ENCODE assay signal across 27 cellular contexts in genomic region chr5:101904736-101905135, GRCh38.
"Had no signal": no experiment of that assay in that cellular context is flagged by ENCODE, and none has a peak within 500 bp of the region (broad histone marks: within the 10 kb centered on the region; RNA-seq: fewer than 3 reads in every experiment).

No MANE protein-coding gene starts in this region.

- H3K27me3 ChIP-seq: gastrocnemius medialis, ovary, stomach had no signal

- DNase-seq: activated CD4-positive, CD25-positive, alpha-beta regulatory T cell treated with anti-CD3 and anti-CD28 coated beads, Interleukin-2, amount 50 U/mL, for 72 hours; activated CD8-positive, alpha-beta memory T cell treated with anti-CD3 and anti-CD28 coated beads for 24 hours; activated CD8-positive, alpha-beta memory T cell treated with anti-CD3 and anti-CD28 coated beads, Interleukin-2, amount 50 U/mL, for 48 hours; activated effector memory CD4-positive, alpha-beta T cell treated with Interleukin-2 at 50 U/mL for 16 hours; activated naive CD4-positive, alpha-beta T cell treated with anti-CD3 and anti-CD28 coated beads, Interleukin-2, amount 10 ng/mL, durations not matched to agents 7 days and 5 days; activated naive CD8-positive, alpha-beta T cell treated with anti-CD3 and anti-CD28 coated beads, Interleukin-2, amount 50 U/mL, for 24 hours; activated T-cell treated with anti-CD3 and anti-CD28 coated beads, Interleukin-2, amount 50 U/mL, for 48 hours; anterior cingulate cortex; caudate nucleus; effector memory CD8-positive, alpha-beta T cell; gastrocnemius medialis; immature natural killer cell; left ventricle myocardium superior; mucosa of descending colon; naive B cell; ovary; psoas muscle; stimulated activated CD4-positive, alpha-beta T cell treated with anti-CD3 and anti-CD28 coated beads, Interleukin-4, amount 100 ng/mL, for 1 hour; stomach; T-helper 2 cell had no signal

- H3K27ac ChIP-seq: epithelial cell of prostate, gastrocnemius medialis, ovary, psoas muscle, stomach, VCaP had no signal

- ATAC-seq: activated naive CD8-positive, alpha-beta T cell treated with anti-CD3 and anti-CD28 coated beads, Interleukin-2, amount 50 U/mL, for 24 hours; effector memory CD8-positive, alpha-beta T cell; gastrocnemius medialis; left ventricle myocardium superior; mucosa of descending colon; psoas muscle; sciatic nerve; stimulated activated effector memory CD8-positive, alpha-beta T cell treated with anti-CD3 and anti-CD28 coated beads, Interleukin-12 subunit alpha, Interleukin-12 subunit beta, amount 100 ng/mL, for 72 hours had no signal

- H3K4me2 ChIP-seq: smooth muscle cell had no signal

- H3K36me3 ChIP-seq: gastrocnemius medialis, ovary, stomach had no signal

- H3K9me3 Mint-ChIP-seq: activated naive CD4-positive, alpha-beta T cell treated with anti-CD3 and anti-CD28 coated beads, Interleukin-2, amount 10 ng/mL, durations not matched to agents 7 days and 5 days; activated naive CD8-positive, alpha-beta T cell treated with anti-CD3 and anti-CD28 coated beads, Interleukin-2, amount 50 U/mL, for 24 hours; effector memory CD8-positive, alpha-beta T cell; memory B cell; naive B cell; type B pancreatic cell had no signal

- H3K27ac Mint-ChIP-seq: activated naive CD4-positive, alpha-beta T cell treated with anti-CD3 and anti-CD28 coated beads, Interleukin-2, amount 10 ng/mL, durations not matched to agents 7 days and 5 days; activated naive CD8-positive, alpha-beta T cell treated with anti-CD3 and anti-CD28 coated beads, Interleukin-2, amount 50 U/mL, for 24 hours; effector memory CD8-positive, alpha-beta T cell; immature natural killer cell; memory B cell; naive B cell; stimulated activated effector memory CD8-positive, alpha-beta T cell treated with anti-CD3 and anti-CD28 coated beads, Interleukin-12 subunit alpha, Interleukin-12 subunit beta, amount 100 ng/mL, for 72 hours; type B pancreatic cell had no signal

- H3K9me3 ChIP-seq: gastrocnemius medialis, mucosa of descending colon, ovary, psoas muscle, stomach had no signal

- H3K4me1 ChIP-seq: gastrocnemius medialis, psoas muscle, stomach had no signal

- H3K4me1 Mint-ChIP-seq: activated naive CD4-positive, alpha-beta T cell treated with anti-CD3 and anti-CD28 coated beads, Interleukin-2, amount 10 ng/mL, durations not matched to agents 7 days and 5 days; activated naive CD8-positive, alpha-beta T cell treated with anti-CD3 and anti-CD28 coated beads, Interleukin-2, amount 50 U/mL, for 24 hours; immature natural killer cell; memory B cell; naive B cell; stimulated activated effector memory CD8-positive, alpha-beta T cell treated with anti-CD3 and anti-CD28 coated beads, Interleukin-12 subunit alpha, Interleukin-12 subunit beta, amount 100 ng/mL, for 72 hours had no signal

- H3K27me3 Mint-ChIP-seq: activated naive CD4-positive, alpha-beta T cell treated with anti-CD3 and anti-CD28 coated beads, Interleukin-2, amount 10 ng/mL, durations not matched to agents 7 days and 5 days; activated naive CD8-positive, alpha-beta T cell treated with anti-CD3 and anti-CD28 coated beads, Interleukin-2, amount 50 U/mL, for 24 hours; effector memory CD8-positive, alpha-beta T cell; memory B cell; naive B cell; type B pancreatic cell had no signal

- H3K4me3 Mint-ChIP-seq: activated naive CD4-positive, alpha-beta T cell treated with anti-CD3 and anti-CD28 coated beads, Interleukin-2, amount 10 ng/mL, durations not matched to agents 7 days and 5 days; activated naive CD8-positive, alpha-beta T cell treated with anti-CD3 and anti-CD28 coated beads, Interleukin-2, amount 50 U/mL, for 24 hours; effector memory CD8-positive, alpha-beta T cell; immature natural killer cell; memory B cell; naive B cell; stimulated activated effector memory CD8-positive, alpha-beta T cell treated with anti-CD3 and anti-CD28 coated beads, Interleukin-12 subunit alpha, Interleukin-12 subunit beta, amount 100 ng/mL, for 72 hours; type B pancreatic cell had no signal

- H3K4me3 ChIP-seq: gastrocnemius medialis, mucosa of descending colon, ovary, psoas muscle, smooth muscle cell, stomach had no signal

- H3K36me3 Mint-ChIP-seq: activated naive CD4-positive, alpha-beta T cell treated with anti-CD3 and anti-CD28 coated beads, Interleukin-2, amount 10 ng/mL, durations not matched to agents 7 days and 5 days; immature natural killer cell; memory B cell; naive B cell; stimulated activated effector memory CD8-positive, alpha-beta T cell treated with anti-CD3 and anti-CD28 coated beads, Interleukin-12 subunit alpha, Interleukin-12 subunit beta, amount 100 ng/mL, for 72 hours; type B pancreatic cell had no signal
